In genomic region chrX:28876415-28876814, GRCh38 we compare ENCODE assay signal across 17 cellular contexts.
DNase-seq lines count a peak whose midpoint lies in the region; ATAC-seq and TF ChIP-seq lines count a peak whose summit lies in the region.
"Had no signal": no experiment of that assay in that cellular context is flagged by ENCODE, and none has a peak within 500 bp of the region (broad histone marks: within the 10 kb centered on the region; RNA-seq: fewer than 3 reads in every experiment).

No MANE protein-coding gene starts in this region.

- no peaks in the 10 kb centered on the region for H3K9me3 ChIP-seq in left ventricle myocardium inferior (replicated peaks)

- H3K4me3 Mint-ChIP-seq in nephron = no peak overlapping the region
- H3K4me3 Mint-ChIP-seq: B cell; CD4-positive, alpha-beta T cell had no signal

- H3K36me3 Mint-ChIP-seq in nephron (ENCODE audit: low read depth) = peaks cover 3% of the 10 kb centered on the region

- H3K36me3 ChIP-seq in left ventricle myocardium inferior = no peaks in the 10 kb centered on the region

- peaks cover 21% of the 10 kb centered on the region for H3K4me1 Mint-ChIP-seq in nephron
- H3K4me1 Mint-ChIP-seq: B cell had no signal

- peak overlapping the region in 2 of 3 experiments; percentile 30 to 58 for H3K27ac Mint-ChIP-seq in nephron
- H3K27ac Mint-ChIP-seq: B cell; CD4-positive, alpha-beta T cell had no signal

- H3K4me3 ChIP-seq in left ventricle myocardium inferior (no peak overlapping the region), dorsolateral prefrontal cortex (no peak overlapping the region)
- H3K4me3 ChIP-seq: GM23248 had no signal

- ATAC-seq in left cardiac atrium (no peak), GM18519 (IDR thresholded peaks at IDR 0.05; ENCODE audit: low FRiP score, unreplicated experiment) (no peak)

- no peak for TF ChIP-seq CTCF in left ventricle myocardium inferior (IDR thresholded peaks at IDR 0.05; ENCODE audit: borderline replicate concordance)
- TF ChIP-seq CTCF in dorsolateral prefrontal cortex (IDR thresholded peaks at IDR 0.05 in 54 of 56, conservative IDR thresholded peaks at IDR 0.05 in 2 of 56; ENCODE audit: low read depth in 1 of 56, partially characterized antibody in 56 of 56) = no peak
- no peak for TF ChIP-seq CTCF in nephron (IDR thresholded peaks at IDR 0.05; ENCODE audit: unreplicated experiment in 3 of 3)
- TF ChIP-seq CTCF in GM10248 (IDR thresholded peaks at IDR 0.05; ENCODE audit: control extremely low read depth, extremely low read depth, low read depth, missing control alignments) = no peak

- H3K27ac ChIP-seq in left ventricle myocardium inferior (replicated peaks) (peak overlapping the region; percentile 52), dorsolateral prefrontal cortex (peak overlapping the region in 48 of 59 donors; percentile 2 to 84 (median 48)), substantia nigra (ENCODE audit: low read depth, low read length, poor library complexity, severe bottlenecking) (peak overlapping the region; percentile 53)
- H3K27ac ChIP-seq: GM23248 had no signal

- H3K9me3 Mint-ChIP-seq in nephron = peaks cover under 1% of the 10 kb centered on the region
- H3K9me3 Mint-ChIP-seq: CD4-positive, alpha-beta T cell had no signal

- CTCF ChIA-PET in GM10248 (lab: Yijun Ruan, JAX) = no interaction called here

- POLR2A ChIA-PET in GM10248 (lab: Yijun Ruan, JAX) = no interaction called here

- intact Hi-C loops in left ventricle myocardium inferior (cut with micrococcal nuclease) = no loop called here
- intact Hi-C loops in left cardiac atrium (cut with DNase I) = no loop called here
- intact Hi-C loops in dorsolateral prefrontal cortex (cut with DNase I) = no loop called here

- no peak for DNase-seq in left ventricle myocardium inferior
- no peak for DNase-seq in left cardiac atrium
- peak in 1 of 10 donors; percentile 14 for DNase-seq in dorsolateral prefrontal cortex
- peak in 8 of 49 donors; percentile 0 to 17 (median 4) for DNase-seq in substantia nigra (lab: John Stamatoyannopoulos, UW)
- DNase-seq in GM10248 (ENCODE audit: extremely low spot score) = no peak
- DNase-seq in activated CD4-positive, alpha-beta T cell treated with anti-CD3 and anti-CD28 coated beads, Interleukin-2, amount 50 U/mL, for 48 hours = no peak
- DNase-seq: 8988T; ACHN; Calu3; CD4-positive, alpha-beta T cell; DMS 273 treated with DMSO at 0.1 percent for 48 hours; GM23248; H7; IMR-90 had no signal

- no peaks in the 10 kb centered on the region for H3K27me3 Mint-ChIP-seq in nephron (ENCODE audit: low read depth)
- H3K27me3 Mint-ChIP-seq: B cell; CD4-positive, alpha-beta T cell had no signal

- H3K27me3 ChIP-seq in left ventricle myocardium inferior (ENCODE audit: low read depth) (no peaks in the 10 kb centered on the region), dorsolateral prefrontal cortex (peaks cover 0 to 36% (median 0%) of the 10 kb centered on the region in 45 donors)

- H3K4me1 ChIP-seq in left ventricle myocardium inferior = no peaks in the 10 kb centered on the region
